Comparison of ENCODE assay signal across 8 cellular contexts in genomic region chr12:93573552-93574223, GRCh38.
DNase-seq lines count a peak whose midpoint lies in the region; ATAC-seq lines count a peak whose summit lies in the region.

No MANE protein-coding gene starts in this region.

- DNase-seq in activated T-cell treated with anti-CD3 and anti-CD28 coated beads, Interleukin-2, amount 50 U/mL, for 24 hours: peak; percentile 44
- no peak for DNase-seq in activated T-cell treated with anti-CD3 and anti-CD28 coated beads for 4 hours
- DNase-seq in islet precursor cell: peak; percentile 67
- DNase-seq in stimulated activated naive CD4-positive, alpha-beta T cell treated with Interleukin-2 at 50 U/mL for 16 hours (lab: John Stamatoyannopoulos, UW): peak; percentile 29
- DNase-seq in DMS53 (lab: John Stamatoyannopoulos, UW): no peak

- peak overlapping the region; percentile 81 for H3K4me3 Mint-ChIP-seq in activated T-cell treated with anti-CD3 and anti-CD28 coated beads, Interleukin-2, amount 50 U/mL, for 24 hours
- H3K4me3 Mint-ChIP-seq in activated naive CD4-positive, alpha-beta T cell treated with anti-CD3 and anti-CD28 coated beads, Interleukin-2, amount 50 U/mL, for 24 hours: peak overlapping the region; percentile 94

- no peak for ATAC-seq in GM21576 (IDR thresholded peaks at IDR 0.05; ENCODE audit: unreplicated experiment)
- no peak for ATAC-seq in GM21390 (IDR thresholded peaks at IDR 0.05; ENCODE audit: unreplicated experiment)

- H3K9me3 Mint-ChIP-seq in activated T-cell treated with anti-CD3 and anti-CD28 coated beads, Interleukin-2, amount 50 U/mL, for 24 hours: no peaks in the 10 kb centered on the region
- H3K9me3 Mint-ChIP-seq in activated naive CD4-positive, alpha-beta T cell treated with anti-CD3 and anti-CD28 coated beads, Interleukin-2, amount 50 U/mL, for 24 hours: no peaks in the 10 kb centered on the region

- peaks cover 32% of the 10 kb centered on the region for H3K4me1 Mint-ChIP-seq in activated T-cell treated with anti-CD3 and anti-CD28 coated beads, Interleukin-2, amount 50 U/mL, for 24 hours (ENCODE audit: low read depth)
- peaks cover 46% of the 10 kb centered on the region for H3K4me1 Mint-ChIP-seq in activated naive CD4-positive, alpha-beta T cell treated with anti-CD3 and anti-CD28 coated beads, Interleukin-2, amount 50 U/mL, for 24 hours

- H3K27ac Mint-ChIP-seq in activated T-cell treated with anti-CD3 and anti-CD28 coated beads, Interleukin-2, amount 50 U/mL, for 24 hours: no peak overlapping the region
- no peak overlapping the region for H3K27ac Mint-ChIP-seq in activated naive CD4-positive, alpha-beta T cell treated with anti-CD3 and anti-CD28 coated beads, Interleukin-2, amount 50 U/mL, for 24 hours

- H3K36me3 Mint-ChIP-seq in activated T-cell treated with anti-CD3 and anti-CD28 coated beads, Interleukin-2, amount 50 U/mL, for 24 hours (ENCODE audit: low read depth): peaks cover 18% of the 10 kb centered on the region
- H3K36me3 Mint-ChIP-seq in activated naive CD4-positive, alpha-beta T cell treated with anti-CD3 and anti-CD28 coated beads, Interleukin-2, amount 50 U/mL, for 24 hours: peaks cover 10% of the 10 kb centered on the region

- H3K27me3 Mint-ChIP-seq in activated T-cell treated with anti-CD3 and anti-CD28 coated beads, Interleukin-2, amount 50 U/mL, for 24 hours: peaks cover 25% of the 10 kb centered on the region
- H3K27me3 Mint-ChIP-seq in activated naive CD4-positive, alpha-beta T cell treated with anti-CD3 and anti-CD28 coated beads, Interleukin-2, amount 50 U/mL, for 24 hours: no peaks in the 10 kb centered on the region

Comparison
In these comparisons a context has a peak if more than half of its experiments do, and no peak if none do; other contexts are left out.
1. DNase-seq: peak in activated T-cell treated with anti-CD3 and anti-CD28 coated beads, Interleukin-2, amount 50 U/mL, for 24 hours (single experiment), islet precursor cell (single experiment) and stimulated activated naive CD4-positive, alpha-beta T cell treated with Interleukin-2 at 50 U/mL for 16 hours (single experiment); none in activated T-cell treated with anti-CD3 and anti-CD28 coated beads for 4 hours (single experiment) and DMS53 (single experiment).